Comparison of ENCODE assay signal across 29 cellular contexts in the genomic region with DNA sequence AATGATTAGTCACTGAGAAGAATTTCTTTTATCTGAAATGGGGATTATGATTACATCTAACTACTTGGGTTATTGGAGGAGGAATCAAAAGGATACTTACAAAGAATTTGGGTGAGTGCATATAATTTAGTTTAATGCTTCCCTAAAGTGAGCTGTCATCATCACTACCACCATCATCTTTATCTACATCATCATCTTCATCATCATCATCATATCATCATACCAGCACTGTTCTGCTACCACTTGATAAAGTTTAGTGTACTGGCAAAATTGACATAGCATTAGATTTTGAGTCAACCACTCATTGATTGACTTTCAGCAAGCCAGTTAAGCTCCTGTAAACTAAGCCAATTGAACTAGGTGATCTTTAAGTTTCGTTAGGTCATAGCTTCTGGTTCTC.
"Had no signal": no experiment of that assay in that cellular context is flagged by ENCODE, and none has a peak within 500 bp of the region (broad histone marks: within the 10 kb centered on the region; RNA-seq: fewer than 3 reads in every experiment).

No MANE protein-coding gene starts in this region.

- ATAC-seq: stimulated activated effector memory CD8-positive, alpha-beta T cell treated with anti-CD3 and anti-CD28 coated beads, Interleukin-12 subunit alpha, Interleukin-12 subunit beta, amount 100 ng/mL, for 72 hours; stimulated activated memory B cell treated with anti-CD40 and anti-IgM and Interleukin-4, amounts not matched to agents 10 μg/mL and 1 μg/mL and 100 μg/mL, for 72 hours; stimulated activated naive B cell treated with anti-CD40 and anti-IgM and Interleukin-4, amounts not matched to agents 10 μg/mL and 1 μg/mL and 100 μg/mL, for 72 hours; stimulated activated naive CD8-positive, alpha-beta T cell treated with anti-CD3 and anti-CD28 coated beads, Interleukin-15, amount 100 ng/mL, for 72 hours; stimulated activated naive CD8-positive, alpha-beta T cell treated with anti-CD3 and anti-CD28 coated beads, Interleukin-15, Interleukin-2, amounts not matched to agents 100 U/mL and 50 U/mL, for 24 hours; upper lobe of right lung had no signal

- H3K27me3 ChIP-seq: stomach, suprapubic skin, testis, thyroid gland, tibial artery, tibial nerve, transverse colon, upper lobe of left lung, upper lobe of right lung, uterus, vagina had no signal

- H3K9me3 ChIP-seq: stomach, suprapubic skin, testis, thoracic aorta, thyroid gland, tibial artery, tibial nerve, transverse colon, upper lobe of left lung, upper lobe of right lung, uterus, vagina had no signal

- H3K9me3 Mint-ChIP-seq: stimulated activated memory B cell treated with anti-CD40 and anti-IgM and Interleukin-4, amounts not matched to agents 10 μg/mL and 1 μg/mL and 100 μg/mL, for 72 hours; stimulated activated naive B cell treated with anti-CD40 and anti-IgM and Interleukin-4, amounts not matched to agents 10 μg/mL and 1 μg/mL and 100 μg/mL, for 72 hours; type B pancreatic cell had no signal

- FAIRE-seq: urothelium cell line had no signal

- H3K27ac Mint-ChIP-seq: stimulated activated effector memory CD8-positive, alpha-beta T cell treated with anti-CD3 and anti-CD28 coated beads, Interleukin-12 subunit alpha, Interleukin-12 subunit beta, amount 100 ng/mL, for 72 hours; stimulated activated memory B cell treated with anti-CD40 and anti-IgM and Interleukin-4, amounts not matched to agents 10 μg/mL and 1 μg/mL and 100 μg/mL, for 72 hours; stimulated activated naive B cell treated with anti-CD40 and anti-IgM and Interleukin-4, amounts not matched to agents 10 μg/mL and 1 μg/mL and 100 μg/mL, for 72 hours; stimulated activated naive CD8-positive, alpha-beta T cell treated with anti-CD3 and anti-CD28 coated beads, Interleukin-15, amount 100 ng/mL, for 72 hours; stimulated activated naive CD8-positive, alpha-beta T cell treated with anti-CD3 and anti-CD28 coated beads, Interleukin-15, Interleukin-2, amounts not matched to agents 100 ng/mL and 50 ng/mL, for 24 hours; type B pancreatic cell had no signal

- H3K36me3 Mint-ChIP-seq: stimulated activated effector memory CD8-positive, alpha-beta T cell treated with anti-CD3 and anti-CD28 coated beads, Interleukin-12 subunit alpha, Interleukin-12 subunit beta, amount 100 ng/mL, for 72 hours; stimulated activated memory B cell treated with anti-CD40 and anti-IgM and Interleukin-4, amounts not matched to agents 10 μg/mL and 1 μg/mL and 100 μg/mL, for 72 hours; stimulated activated naive B cell treated with anti-CD40 and anti-IgM and Interleukin-4, amounts not matched to agents 10 μg/mL and 1 μg/mL and 100 μg/mL, for 72 hours; type B pancreatic cell had no signal

- DNase-seq: stimulated activated CD4-positive, alpha-beta T cell treated with anti-CD3 and anti-CD28 coated beads, Interleukin-2, amount 100 ng/mL, for 48 hours; stimulated activated CD4-positive, alpha-beta T cell treated with anti-CD3 and anti-CD28 coated beads, Interleukin-4, amount 100 ng/mL, for 1 hour; stimulated activated CD4-positive, alpha-beta T cell treated with anti-CD3 and anti-CD28 coated beads, Interleukin-4, amount 100 ng/mL, for 24 hours; stimulated activated CD4-positive, alpha-beta T cell treated with anti-CD3 and anti-CD28 coated beads, Interleukin-4, amount 100 ng/mL, for 4 hours; stimulated activated CD8-positive, alpha-beta memory T cell treated with anti-CD3 and anti-CD28 coated beads, Interleukin-4, amount 100 ng/mL, for 48 hours; stimulated activated naive B cell treated with anti-CD40 and anti-IgM and Interleukin-4, amounts not matched to agents 10 μg/mL and 1 μg/mL and 100 μg/mL, for 72 hours; stimulated activated naive CD4-positive, alpha-beta T cell; stimulated activated naive CD4-positive, alpha-beta T cell treated with Interleukin-2 at 50 U/mL for 16 hours; stimulated activated naive CD8-positive, alpha-beta T cell treated with anti-CD3 and anti-CD28 coated beads, Interleukin-15, amount 100 ng/mL, for 72 hours; stimulated activated naive CD8-positive, alpha-beta T cell treated with anti-CD3 and anti-CD28 coated beads, Interleukin-15, Interleukin-2, amounts not matched to agents 100 U/mL and 50 U/mL, for 24 hours; stomach; substantia nigra; testis; thyroid gland; tibial artery; transverse colon; trophoblast cell; upper lobe of right lung; uterus had no signal

- H3K36me3 ChIP-seq: suprapubic skin, thoracic aorta, thyroid gland, tibial nerve, transverse colon, upper lobe of left lung, upper lobe of right lung, uterus had no signal

- H3K4me3 ChIP-seq: stomach, suprapubic skin, testis, thoracic aorta, thyroid gland, tibial artery, tibial nerve, transverse colon, upper lobe of left lung, upper lobe of right lung, uterus, vagina had no signal

- H3K4me1 ChIP-seq: stomach, suprapubic skin, testis, thyroid gland, tibial nerve, transverse colon, upper lobe of left lung, upper lobe of right lung, uterus, vagina had no signal

- H3K27ac ChIP-seq: stomach, suprapubic skin, testis, thoracic aorta, thyroid gland, tibial artery, tibial nerve, transverse colon, upper lobe of left lung, upper lobe of right lung, uterus, vagina had no signal
